ENCODE assay signal across 1 cellular context in genomic region chr1:247924868-247925267, GRCh38.
TF ChIP-seq lines count a peak whose summit lies in the region.

Gene OR2AJ1 (plus strand): TSS chr1:247924889. CDS start chr1:247933769, 8,880 bp downstream.

TF ChIP-seq in GM23338, 12 proteins besides CTCF, POLR2A, EP300 and RAD21 (continued from another document):
- TF ChIP-seq ZNF462 (CRISPR knock-in tag; IDR thresholded peaks at IDR 0.05) = no peak
- no peak for TF ChIP-seq ETS1 (IDR thresholded peaks at IDR 0.05)
TF ChIP-seq in GM23338: peak in this region for 0.
